Comparison of ENCODE assay signal across 8 cellular contexts in genomic region chr5:32311404-32312193, GRCh38. TPM values are rescaled to one million over a fixed set of nuclear protein-coding genes. Genes with fewer than 3 reads are reported as not detected.
DNase-seq lines count a peak whose midpoint lies in the region; TF ChIP-seq lines count a peak whose summit lies in the region.

No MANE protein-coding gene starts in this region.

- peak overlapping the region; percentile 99 for H3K27ac ChIP-seq in suprapubic skin

- no peak for TF ChIP-seq POLR2A in suprapubic skin (IDR thresholded peaks at IDR 0.05)

- TF ChIP-seq EP300 in suprapubic skin (IDR thresholded peaks at IDR 0.05): no peak

- H3K4me1 Mint-ChIP-seq in activated naive CD4-positive, alpha-beta T cell treated with anti-CD3 and anti-CD28 coated beads, Interleukin-2, amount 10 ng/mL, durations not matched to agents 7 days and 5 days: peaks cover 40% of the 10 kb centered on the region
- H3K4me1 Mint-ChIP-seq in activated naive CD8-positive, alpha-beta T cell (ENCODE audit: low read depth): peaks cover 47% of the 10 kb centered on the region
- peaks cover 56 to 61% of the 10 kb centered on the region in 2 donors for H3K4me1 Mint-ChIP-seq in immature natural killer cell

- CTCF ChIA-PET in activated naive CD4-positive, alpha-beta T cell treated with anti-CD3 and anti-CD28 coated beads, Interleukin-2, amount 10 ng/mL, durations not matched to agents 7 days and 5 days (lab: Charles Lee): no interaction called here

- no peak for TF ChIP-seq CTCF in suprapubic skin (IDR thresholded peaks at IDR 0.05)

- no peak for DNase-seq in activated naive CD4-positive, alpha-beta T cell treated with anti-CD3 and anti-CD28 coated beads, Interleukin-2, amount 10 ng/mL, durations not matched to agents 7 days and 5 days
- no peak for DNase-seq in activated naive CD4-positive, alpha-beta T cell treated with Interleukin-2 at 50 U/mL for 16 hours
- no peak for DNase-seq in immature natural killer cell
- DNase-seq in suprapubic skin (ENCODE audit: low spot score in 2 of 2): no peak
- no peak for DNase-seq in UCSD-AML1 (lab: John Stamatoyannopoulos, UW; ENCODE audit: unreplicated experiment)
- no peak for DNase-seq in NCI-H2171 treated with DMSO at 0.1 percent for 48 hours (lab: John Stamatoyannopoulos, UW)
- no peak for DNase-seq in NCI-H446 (lab: John Stamatoyannopoulos, UW)

- peak overlapping the region; percentile 99 for H3K4me3 ChIP-seq in suprapubic skin

- peaks cover 24% of the 10 kb centered on the region for H3K36me3 Mint-ChIP-seq in activated naive CD4-positive, alpha-beta T cell treated with anti-CD3 and anti-CD28 coated beads, Interleukin-2, amount 10 ng/mL, durations not matched to agents 7 days and 5 days
- peaks cover 5% of the 10 kb centered on the region for H3K36me3 Mint-ChIP-seq in activated naive CD8-positive, alpha-beta T cell
- peaks cover 0 to 7% (median 5%) of the 10 kb centered on the region in 3 donors for H3K36me3 Mint-ChIP-seq in immature natural killer cell

- H3K27ac Mint-ChIP-seq in activated naive CD4-positive, alpha-beta T cell treated with anti-CD3 and anti-CD28 coated beads, Interleukin-2, amount 10 ng/mL, durations not matched to agents 7 days and 5 days: peak overlapping the region; percentile 88
- H3K27ac Mint-ChIP-seq in activated naive CD8-positive, alpha-beta T cell: peak overlapping the region; percentile 59
- H3K27ac Mint-ChIP-seq in immature natural killer cell: peak overlapping the region; percentile 91 to 98 (median 94)

- peaks cover 4% of the 10 kb centered on the region for H3K27me3 Mint-ChIP-seq in activated naive CD4-positive, alpha-beta T cell treated with anti-CD3 and anti-CD28 coated beads, Interleukin-2, amount 10 ng/mL, durations not matched to agents 7 days and 5 days
- H3K27me3 Mint-ChIP-seq in activated naive CD8-positive, alpha-beta T cell: no peaks in the 10 kb centered on the region
- peaks cover 12 to 21% (median 14%) of the 10 kb centered on the region in 3 donors for H3K27me3 Mint-ChIP-seq in immature natural killer cell (ENCODE audit: low read depth in 3 of 3)

- H3K4me1 ChIP-seq in suprapubic skin: peaks cover 45% of the 10 kb centered on the region

- no peaks in the 10 kb centered on the region for H3K36me3 ChIP-seq in suprapubic skin

- H3K4me3 Mint-ChIP-seq in activated naive CD4-positive, alpha-beta T cell treated with anti-CD3 and anti-CD28 coated beads, Interleukin-2, amount 10 ng/mL, durations not matched to agents 7 days and 5 days: peak overlapping the region; percentile 90
- H3K4me3 Mint-ChIP-seq in activated naive CD8-positive, alpha-beta T cell: peak overlapping the region; percentile 91
- peak overlapping the region; percentile 87 to 98 (median 92) for H3K4me3 Mint-ChIP-seq in immature natural killer cell

- WGBS in suprapubic skin: 21% methylated on average over 16 of the region's 16 CpGs

- no peaks in the 10 kb centered on the region for H3K9me3 ChIP-seq in suprapubic skin

- no peaks in the 10 kb centered on the region for H3K27me3 ChIP-seq in suprapubic skin

- no peaks in the 10 kb centered on the region for H3K9me3 Mint-ChIP-seq in activated naive CD4-positive, alpha-beta T cell treated with anti-CD3 and anti-CD28 coated beads, Interleukin-2, amount 10 ng/mL, durations not matched to agents 7 days and 5 days
- no peaks in the 10 kb centered on the region for H3K9me3 Mint-ChIP-seq in activated naive CD8-positive, alpha-beta T cell (ENCODE audit: low read depth)
- no peaks in the 10 kb centered on the region for H3K9me3 Mint-ChIP-seq in immature natural killer cell

RNA-seq across cellular contexts. Expression of gene MTMR12, which starts 1.1 kb away (rescaled TPM):
- 10 to 100 TPM; 17.2 to 30.5 (median 20.3) TPM for polyA plus RNA-seq in immature natural killer cell
- 10 to 100 TPM; 28.1 to 43.6 (median 40.6) TPM for total RNA-seq in suprapubic skin
